10 cellular contexts compared by ENCODE assay signal in genomic region chr14:101559624-101560533, GRCh38. TPM values are rescaled to one million over a fixed set of nuclear protein-coding genes. Genes with fewer than 3 reads are reported as not detected.
A peak's percentile ranks its signal among the peaks of the same experiment; 100 is the strongest.
DNase-seq lines count a peak whose midpoint lies in the region; ATAC-seq, FAIRE-seq and TF ChIP-seq lines count a peak whose summit lies in the region.
"Had no signal": no experiment of that assay in that cellular context is flagged by ENCODE, and none has a peak within 500 bp of the region (broad histone marks: within the 10 kb centered on the region; RNA-seq: fewer than 3 reads in every experiment).

No MANE protein-coding gene starts in this region.

- H4K20me1 ChIP-seq in fibroblast of lung (ENCODE audit: control insufficient read depth, extremely low read depth, insufficient read depth, low read length) = no peaks in the 10 kb centered on the region

- no peaks in the 10 kb centered on the region for H3K4me1 ChIP-seq in A673 (ENCODE audit: insufficient read depth, low read length, poor library complexity, severe bottlenecking)
- no peaks in the 10 kb centered on the region for H3K4me1 ChIP-seq in HUES64 (ENCODE audit: insufficient read depth, low read length)
- H3K4me1 ChIP-seq in fibroblast of lung (ENCODE audit: control insufficient read depth, extremely low read depth, insufficient read depth, low read length) = no peaks in the 10 kb centered on the region
- H3K4me1 ChIP-seq in muscle layer of colon (ENCODE audit: insufficient read depth, low read length) = no peaks in the 10 kb centered on the region

- POLR2A ChIA-PET in A673 (lab: Charles Lee; ENCODE audit: low non-redundant PET) = no interaction called here

- H3K9ac ChIP-seq in HUES64 (ENCODE audit: low read depth, low read length) (no peak overlapping the region), fibroblast of lung (ENCODE audit: insufficient read depth, low read length) (no peak overlapping the region), muscle layer of colon (ENCODE audit: low read length) (no peak overlapping the region)

- no peak overlapping the region for H2AFZ ChIP-seq in fibroblast of lung (ENCODE audit: low read length)

- no TSS peak for BruUV-seq in A673 (replicated peaks; lab: Mats Ljungman, UMichigan)

- H3K27me3 ChIP-seq in A673 (replicated peaks; ENCODE audit: insufficient read depth, low read depth, low read length, poor library complexity) (peaks cover 81% of the 10 kb centered on the region), HUES64 (ENCODE audit: insufficient read depth, low read length) (peaks cover 90% of the 10 kb centered on the region), fibroblast of lung (ENCODE audit: control insufficient read depth, insufficient read depth, low read length) (peaks cover 35% of the 10 kb centered on the region), muscle layer of colon (ENCODE audit: control insufficient read depth in 1 of 2, insufficient read depth in 2 of 2, low read length in 2 of 2) (peaks cover 23 to 55% of the 10 kb centered on the region in 2 donors)

- FAIRE-seq in GM19239 (lab: Jason Lieb, UNC) = no peak

- no peaks in the 10 kb centered on the region for H3K79me2 ChIP-seq in fibroblast of lung (ENCODE audit: control insufficient read depth, insufficient read depth, low read length)

- ATAC-seq in HG03469 (IDR thresholded peaks at IDR 0.05; ENCODE audit: unreplicated experiment) (no peak), GM19351 (IDR thresholded peaks at IDR 0.05; ENCODE audit: unreplicated experiment) (no peak)

- H3K4me3 ChIP-seq in A673 (ENCODE audit: low read depth, low read length, poor library complexity, severe bottlenecking) (peak overlapping the region; percentile 17), HUES64 (ENCODE audit: low read length) (peak overlapping the region; percentile 46), fibroblast of lung (replicated peaks in 1 of 4; ENCODE audit: control extremely low read depth in 1 of 4, insufficient read depth in 1 of 4, low read depth in 3 of 4, low read length in 4 of 4) (peak overlapping the region in 2 of 4 experiments; percentile 33 to 36), muscle layer of colon (ENCODE audit: low read depth in 1 of 2, low read length in 2 of 2) (peak overlapping the region; percentile 41 to 52)

- H3K9me3 ChIP-seq in A673 (ENCODE audit: low read depth, low read length, poor library complexity, severe bottlenecking) (peaks cover 5% of the 10 kb centered on the region), HUES64 (ENCODE audit: insufficient read depth, low read depth, low read length) (peaks cover 10% of the 10 kb centered on the region), fibroblast of lung (ENCODE audit: control insufficient read depth, insufficient read depth, low read depth, low read length) (no peaks in the 10 kb centered on the region), muscle layer of colon (ENCODE audit: low read length) (peaks cover 10% of the 10 kb centered on the region)

- no peak overlapping the region for H3K4me2 ChIP-seq in fibroblast of lung (ENCODE audit: extremely low read depth, insufficient read depth, low read length)

- TF ChIP-seq CTCF in A673 (conservative IDR thresholded peaks at IDR 0.05; ENCODE audit: low read depth, low read length) (no peak), fibroblast of lung (conservative IDR thresholded peaks at IDR 0.05 in 1 of 2, IDR thresholded peaks at IDR 0.05 in 1 of 2; ENCODE audit: low read depth in 1 of 2, low read length in 2 of 2) (peak in 1 of 2 donors; percentile 29)

- no peak overlapping the region for H3K27ac ChIP-seq in A673 (ENCODE audit: low read depth, low read length, poor library complexity, severe bottlenecking)
- H3K27ac ChIP-seq in HUES64 (ENCODE audit: low read depth, low read length) = no peak overlapping the region
- H3K27ac ChIP-seq in fibroblast of lung (ENCODE audit: insufficient read depth, low read length) = no peak overlapping the region
- H3K27ac ChIP-seq in muscle layer of colon (ENCODE audit: low read depth, low read length) = peak overlapping the region; percentile 44

- no peak for DNase-seq in A673 (ENCODE audit: low spot score)
- DNase-seq in fibroblast of lung (ENCODE audit: low read depth in 2 of 2) = peak; percentile 35 to 50
- no peak for DNase-seq in mesenteric fat pad (ENCODE audit: low spot score)
- no peak for DNase-seq in GM19239 (ENCODE audit: insufficient read length, low spot score)
- DNase-seq: activated naive CD4-positive, alpha-beta T cell treated with anti-CD3 and anti-CD28 coated beads, Interleukin-2, amount 10 ng/mL, durations not matched to agents 7 days and 5 days; SW 1271 had no signal

- H3K36me3 ChIP-seq in A673 (ENCODE audit: insufficient read depth, low read length, poor library complexity, severe bottlenecking) (no peaks in the 10 kb centered on the region), HUES64 (ENCODE audit: insufficient read depth, low read length) (no peaks in the 10 kb centered on the region), fibroblast of lung (ENCODE audit: control insufficient read depth, insufficient read depth, low read length) (no peaks in the 10 kb centered on the region), muscle layer of colon (ENCODE audit: insufficient read depth, low read length) (no peaks in the 10 kb centered on the region)

- intact Hi-C loops in A673 (cut with micrococcal nuclease; ENCODE audit: unreplicated experiment) = no loop called here

- 1% methylated on average over 113 of the region's 113 CpGs for WGBS in HUES64

- CTCF ChIA-PET in A673 (lab: Charles Lee) = interaction anchor here (0.6 kb wide), 1 partner anchor 92 kb away, joined by 3 read pairs; no protein-coding TSS in a partner anchor

RNA-seq across cellular contexts. Expression of gene DIO3, which starts 1.4 kb away (rescaled TPM):
- not detected in 2 replicates for total RNA-seq in A673 (2021)
- polyA plus RNA-seq in HUES64 (2013, experiment 1 of 2) = 1.3 TPM
- 1.1 TPM for polyA plus RNA-seq in HUES64 (2013, experiment 2 of 2)
- 0.17 and 1.0 TPM in 2 replicates for total RNA-seq in fibroblast of lung
- polyA plus RNA-seq in fibroblast of lung = not detected in 2 replicates
- not detected in 2 replicates for polyA plus RNA-seq in fibroblast of lung (2012)
- polyA minus RNA-seq in fibroblast of lung (ENCODE audit: low replicate concordance) = not detected in 2 replicates
- total RNA-seq in mesenteric fat pad = 6.4 TPM

Comparison
In these comparisons a context has a peak if more than half of its experiments do, and no peak if none do; other contexts are left out.
1. DNase-seq: peak in fibroblast of lung (2 of 2); none in A673 (single experiment), mesenteric fat pad (single experiment) and GM19239 (single experiment).